8 cellular contexts compared by ENCODE assay signal in genomic region chr17:9905902-9906301, GRCh38. TPM values are rescaled to one million over a fixed set of nuclear protein-coding genes. Genes with fewer than 3 reads are reported as not detected.
DNase-seq lines count a peak whose midpoint lies in the region; ATAC-seq and TF ChIP-seq lines count a peak whose summit lies in the region.

No MANE protein-coding gene starts in this region.

- in situ Hi-C loops in ACHN (cut with HindIII; ENCODE audit: low pct_ligation_motif_present, low pct_unique_long_range_greater_than_20kb, low sequenced_read_pairs): no loop called here
- in situ Hi-C loops in GM13977 (cut with MboI; ENCODE audit: low pct_unique_long_range_greater_than_20kb, low sequenced_read_pairs, unreplicated experiment): no loop called here

- H3K9me3 ChIP-seq in RWPE2 (ENCODE audit: severe bottlenecking) (no peaks in the 10 kb centered on the region), heart left ventricle (no peaks in the 10 kb centered on the region)
- H3K9me3 ChIP-seq in effector memory CD4-positive, alpha-beta T cell (ENCODE audit: control insufficient read depth, low read length): no peaks in the 10 kb centered on the region

- no peak for TF ChIP-seq POLR2A in heart left ventricle (IDR thresholded peaks at IDR 0.05)

- no peaks in the 10 kb centered on the region for H3K36me3 Mint-ChIP-seq in type B pancreatic cell

- DNase-seq in ACHN (peak; percentile 41), GM13977 (ENCODE audit: low spot score) (peak; percentile 84), RWPE2 (ENCODE audit: low spot score) (no peak), heart left ventricle (peak in 1 of 5 donors; percentile 73), type B pancreatic cell (ENCODE audit: extremely low spot score, unreplicated experiment) (no peak)
- no peak for DNase-seq in effector memory CD4-positive, alpha-beta T cell

- peaks cover 1% of the 10 kb centered on the region for H3K4me1 ChIP-seq in RWPE2 (ENCODE audit: insufficient read depth, poor library complexity, severe bottlenecking)
- H3K4me1 ChIP-seq in heart left ventricle: no peaks in the 10 kb centered on the region
- no peaks in the 10 kb centered on the region for H3K4me1 ChIP-seq in effector memory CD4-positive, alpha-beta T cell (ENCODE audit: control insufficient read depth, insufficient read depth, low read length, poor library complexity, severe bottlenecking)

- ATAC-seq in RWPE2 (ENCODE audit: low read depth) (no peak), heart left ventricle (peak in 1 of 4 donors; percentile 51), GM19324 (IDR thresholded peaks at IDR 0.05; ENCODE audit: low FRiP score, unreplicated experiment) (no peak), GM18870 (IDR thresholded peaks at IDR 0.05; ENCODE audit: unreplicated experiment) (no peak)

- H3K4me1 Mint-ChIP-seq in type B pancreatic cell (ENCODE audit: unreplicated experiment): peaks cover 18% of the 10 kb centered on the region

- 8 to 22% (median 18%) methylated on average over 4 of the region's 4 CpGs for WGBS in heart left ventricle, 4 donors

- H3K9me3 Mint-ChIP-seq in type B pancreatic cell: no peaks in the 10 kb centered on the region

- intact Hi-C loops in heart left ventricle (cut with DNase I): no loop called here

- peaks cover 14% of the 10 kb centered on the region for H3K27me3 Mint-ChIP-seq in type B pancreatic cell

- H3K4me3 Mint-ChIP-seq in type B pancreatic cell: no peak overlapping the region

- H3K27ac ChIP-seq in RWPE2 (ENCODE audit: poor library complexity, severe bottlenecking) (no peak overlapping the region), heart left ventricle (no peak overlapping the region)
- no peak overlapping the region for H3K27ac ChIP-seq in effector memory CD4-positive, alpha-beta T cell (ENCODE audit: insufficient read depth, low read length, poor library complexity, severe bottlenecking)

- TF ChIP-seq CTCF in GM13977 (IDR thresholded peaks at IDR 0.05; ENCODE audit: extremely low read depth, insufficient read depth, missing control alignments) (peak; percentile 70), RWPE2 (IDR thresholded peaks at IDR 0.05; ENCODE audit: poor library complexity, severe bottlenecking) (peak; percentile 23), heart left ventricle (IDR thresholded peaks at IDR 0.05) (peak; percentile 31 to 61 (median 48)), type B pancreatic cell (conservative IDR thresholded peaks at IDR 0.05) (peak; percentile 76)

- H3K4me3 ChIP-seq in RWPE2 (ENCODE audit: severe bottlenecking) (no peak overlapping the region), heart left ventricle (no peak overlapping the region)
- H3K4me3 ChIP-seq in effector memory CD4-positive, alpha-beta T cell (ENCODE audit: insufficient read depth, low read depth, low read length, poor library complexity, severe bottlenecking): no peak overlapping the region

- H3K27ac Mint-ChIP-seq in type B pancreatic cell: no peak overlapping the region

- no peaks in the 10 kb centered on the region for H3K27me3 ChIP-seq in RWPE2 (ENCODE audit: insufficient read depth, poor library complexity, severe bottlenecking)
- H3K27me3 ChIP-seq in heart left ventricle: no peaks in the 10 kb centered on the region
- H3K27me3 ChIP-seq in effector memory CD4-positive, alpha-beta T cell (replicated peaks; ENCODE audit: control insufficient read depth, insufficient read depth, low read length, poor library complexity, severe bottlenecking): no peaks in the 10 kb centered on the region

- H3K36me3 ChIP-seq in RWPE2 (ENCODE audit: low read depth) (no peaks in the 10 kb centered on the region), heart left ventricle (no peaks in the 10 kb centered on the region)
- no peaks in the 10 kb centered on the region for H3K36me3 ChIP-seq in effector memory CD4-positive, alpha-beta T cell (ENCODE audit: control insufficient read depth, insufficient read depth, low read length)

RNA-seq across cellular contexts. Expression of gene RCVRN, which starts 0.8 kb away (rescaled TPM):
- total RNA-seq in heart left ventricle: 1 to 10 TPM in 1 of 9 donors, under 1 TPM in 6, not detected in 2; 0.09 to 1.2 (median 0.27) TPM
- under 1 TPM; 0.15 to 0.19 TPM for polyA plus RNA-seq in heart left ventricle
- total RNA-seq in type B pancreatic cell (ENCODE audit: low replicate concordance): 0.14 TPM in 1 of 2 replicates, not detected in the other

Comparison
In these comparisons a context has a peak if more than half of its experiments do, and no peak if none do; other contexts are left out.
1. DNase-seq: peak in ACHN (single experiment) and GM13977 (single experiment); none in RWPE2 (single experiment), type B pancreatic cell (single experiment) and effector memory CD4-positive, alpha-beta T cell (0 of 3).
2. CTCF ChIP-seq: peak in every context shown above with its lines; median percentile 76 in type B pancreatic cell; 70 in GM13977; 48 in heart left ventricle; 23 in RWPE2.